ENCODE assay signal across 8 cellular contexts in genomic region chr3:125916376-125916978, GRCh38.
DNase-seq lines count a peak whose midpoint lies in the region; ATAC-seq and TF ChIP-seq lines count a peak whose summit lies in the region.

No MANE protein-coding gene starts in this region.

- peak overlapping the region; percentile 77 for H3K4me3 ChIP-seq in AG10803 (ENCODE audit: low read length)

- peak; percentile 90 for ATAC-seq in GM18867 (IDR thresholded peaks at IDR 0.05; ENCODE audit: unreplicated experiment)
- peak; percentile 11 for ATAC-seq in HG03060 (IDR thresholded peaks at IDR 0.05; ENCODE audit: low read depth, unreplicated experiment)

- TF ChIP-seq CTCF in AG10803 (conservative IDR thresholded peaks at IDR 0.05; ENCODE audit: low read length): no peak

- DNase-seq in AG10803 (ENCODE audit: low read depth): peak; percentile 94
- DNase-seq in NCI-H2029 treated with DMSO at 0.1 percent for 48 hours (lab: John Stamatoyannopoulos, UW): peak; percentile 60
- DNase-seq in T-helper 9 cell: peak; percentile 97
- peak; percentile 91 for DNase-seq in central memory CD4-positive, alpha-beta T cell
- DNase-seq in iris pigment epithelial cell (ENCODE audit: low read depth): peak; percentile 90
- peak; percentile 70 for DNase-seq in smooth muscle cell of the brain vasculature (ENCODE audit: low read depth, low spot score)

Comparison
In these comparisons a context has a peak if more than half of its experiments do, and no peak if none do; other contexts are left out.
1. Peak in every context shown above with its lines: DNase-seq, ATAC-seq and H3K4me3 ChIP-seq.